In the genomic region with DNA sequence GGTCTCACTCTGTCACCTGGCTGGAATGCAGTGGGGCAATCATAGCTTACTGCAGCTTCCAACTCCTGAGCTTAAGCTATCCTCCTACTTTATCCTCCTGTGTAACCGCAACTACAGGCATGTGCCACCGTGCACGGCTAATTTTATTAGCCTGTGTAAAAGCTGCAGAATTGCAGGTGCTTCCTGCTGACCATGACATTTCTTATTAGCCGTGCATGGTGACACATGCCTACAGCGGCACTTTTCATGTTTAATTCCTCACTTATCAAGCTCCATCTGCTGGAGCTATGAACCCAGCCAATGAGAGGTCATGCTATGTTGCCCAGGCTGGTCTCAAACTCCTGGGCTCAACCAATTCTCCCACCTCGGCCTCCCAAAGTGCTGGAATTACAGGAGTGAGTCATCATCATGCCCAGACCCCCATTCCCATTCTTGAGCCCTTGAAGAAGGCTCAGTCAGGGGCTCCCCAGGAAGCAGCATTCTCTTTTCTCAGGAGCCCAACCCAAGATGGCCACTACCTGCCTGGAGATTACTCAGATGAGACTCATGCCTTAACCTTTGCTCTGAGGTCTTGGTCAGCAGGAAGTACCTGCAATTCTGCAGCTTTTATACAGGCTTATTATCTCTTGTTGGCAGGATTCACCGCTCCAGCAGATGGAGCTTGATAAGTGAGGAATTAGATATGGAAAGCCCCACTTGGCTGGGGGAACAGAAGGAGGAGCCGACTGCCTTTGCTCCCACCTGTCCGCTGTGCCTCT, we compare ENCODE assay signal across 17 cellular contexts.
"Had no signal": no experiment of that assay in that cellular context is flagged by ENCODE, and none has a peak within 500 bp of the region (broad histone marks: within the 10 kb centered on the region; RNA-seq: fewer than 3 reads in every experiment).

No MANE protein-coding gene starts in this region.

- H3K9me3 ChIP-seq: breast epithelium, left lung, sigmoid colon had no signal

- H3K36me3 Mint-ChIP-seq: activated CD4-positive, alpha-beta memory T cell treated with anti-CD3 and anti-CD28 coated beads for 36 hours; activated naive CD8-positive, alpha-beta T cell treated with anti-CD3 and anti-CD28 coated beads for 36 hours; natural killer cell; type B pancreatic cell had no signal

- H3K4me1 Mint-ChIP-seq: activated naive CD8-positive, alpha-beta T cell treated with anti-CD3 and anti-CD28 coated beads for 36 hours; natural killer cell had no signal

- H3K27me3 ChIP-seq: breast epithelium, left lung, sigmoid colon had no signal

- H3K4me1 ChIP-seq: breast epithelium, left lung, sigmoid colon had no signal

- H3K9me3 Mint-ChIP-seq: activated naive CD8-positive, alpha-beta T cell treated with anti-CD3 and anti-CD28 coated beads for 36 hours had no signal

- H3K4me3 ChIP-seq: breast epithelium, dorsolateral prefrontal cortex, left lung, sigmoid colon had no signal

- H3K4me3 Mint-ChIP-seq: activated CD4-positive, alpha-beta memory T cell treated with anti-CD3 and anti-CD28 coated beads for 36 hours; activated naive CD8-positive, alpha-beta T cell treated with anti-CD3 and anti-CD28 coated beads for 36 hours; natural killer cell; T-helper 2 cell treated with Interferon-gamma antibody and Interleukin-4, amounts not matched to agents 5 μg/mL and 100 μg/mL, for 36 hours; type B pancreatic cell had no signal

- H3K27ac ChIP-seq: breast epithelium, dorsolateral prefrontal cortex, left lung, sigmoid colon had no signal

- H3K27me3 Mint-ChIP-seq: activated CD4-positive, alpha-beta memory T cell treated with anti-CD3 and anti-CD28 coated beads for 36 hours; activated naive CD8-positive, alpha-beta T cell treated with anti-CD3 and anti-CD28 coated beads for 36 hours; progenitor cell of endocrine pancreas had no signal

- H3K27ac Mint-ChIP-seq: activated CD4-positive, alpha-beta memory T cell treated with anti-CD3 and anti-CD28 coated beads for 36 hours; activated naive CD8-positive, alpha-beta T cell treated with anti-CD3 and anti-CD28 coated beads for 36 hours; natural killer cell; progenitor cell of endocrine pancreas; T-helper 2 cell treated with Interferon-gamma antibody and Interleukin-4, amounts not matched to agents 5 μg/mL and 100 μg/mL, for 36 hours; type B pancreatic cell had no signal

- DNase-seq: activated CD4-positive, alpha-beta memory T cell treated with anti-CD3 and anti-CD28 coated beads for 36 hours; activated CD4-positive, alpha-beta T cell treated with anti-CD3 and anti-CD28 coated beads for 1 hour; activated gamma-delta T cell; activated naive CD8-positive, alpha-beta T cell treated with anti-CD3 and anti-CD28 coated beads for 36 hours; activated T-cell treated with anti-CD3 and anti-CD28 coated beads, Interleukin-2, amount 50 U/mL, for 48 hours; anterior cingulate cortex; dorsolateral prefrontal cortex; glutamatergic neuron; left lung; natural killer cell; sigmoid colon; stimulated activated CD4-positive, alpha-beta T cell treated with anti-CD3 and anti-CD28 coated beads, Interleukin-12 subunit alpha, Interleukin-12 subunit beta, amount 100 ng/mL, for 4 hours; stimulated activated naive CD4-positive, alpha-beta T cell treated with Interleukin-2 at 50 U/mL for 16 hours had no signal

- H3K36me3 ChIP-seq: breast epithelium, left lung, sigmoid colon had no signal
